Comparison of ENCODE assay signal across 24 cellular contexts in genomic region chr3:1727242-1727641, GRCh38.
"Had no signal": no experiment of that assay in that cellular context is flagged by ENCODE, and none has a peak within 500 bp of the region (broad histone marks: within the 10 kb centered on the region; RNA-seq: fewer than 3 reads in every experiment).

No MANE protein-coding gene starts in this region.

- H3K36me3 ChIP-seq: colonic mucosa, esophagus muscularis mucosa, gastroesophageal sphincter, heart right ventricle, left lung, lower lobe of right lung had no signal

- H3K27me3 ChIP-seq: colonic mucosa, esophagus muscularis mucosa, foreskin keratinocyte, gastroesophageal sphincter, heart right ventricle, left lung had no signal

- H3K4me1 ChIP-seq: colonic mucosa, esophagus muscularis mucosa, gastroesophageal sphincter, heart right ventricle, left lung, lower lobe of right lung had no signal

- H3K27ac ChIP-seq: colonic mucosa, esophagus muscularis mucosa, foreskin keratinocyte, gastroesophageal sphincter, heart right ventricle, left lung, lower lobe of right lung had no signal

- H3K36me3 Mint-ChIP-seq: naive B cell; naive thymus-derived CD8-positive, alpha-beta T cell had no signal

- H3K27ac Mint-ChIP-seq: dendritic cell treated with granulocyte-macrophage colony-stimulating factor and Interleukin-4, amounts not matched to agents 40 ng/mL and 50 ng/mL, for 4 days; effector memory CD8-positive, alpha-beta T cell; naive B cell; naive thymus-derived CD8-positive, alpha-beta T cell had no signal

- H3K4me3 ChIP-seq: colonic mucosa, esophagus muscularis mucosa, gastroesophageal sphincter, heart right ventricle, left lung, lower lobe of right lung had no signal

- FAIRE-seq: endothelial cell of umbilical vein, frontal cortex, islet of Langerhans, keratinocyte had no signal

- H3K9me3 ChIP-seq: colonic mucosa, esophagus muscularis mucosa, gastroesophageal sphincter, heart right ventricle, left lung, lower lobe of right lung had no signal

- H3K27me3 Mint-ChIP-seq: dendritic cell treated with granulocyte-macrophage colony-stimulating factor and Interleukin-4, amounts not matched to agents 40 ng/mL and 50 ng/mL, for 4 days; effector memory CD8-positive, alpha-beta T cell; naive B cell; naive thymus-derived CD8-positive, alpha-beta T cell had no signal

- ATAC-seq: effector memory CD8-positive, alpha-beta T cell; foreskin keratinocyte; gastroesophageal sphincter; heart right ventricle; left cardiac atrium; left lung; left ventricle myocardium superior; lower lobe of right lung; naive thymus-derived CD8-positive, alpha-beta T cell had no signal

- H3K4me1 Mint-ChIP-seq: naive B cell; naive thymus-derived CD8-positive, alpha-beta T cell had no signal

- H3K4me3 Mint-ChIP-seq: dendritic cell treated with granulocyte-macrophage colony-stimulating factor and Interleukin-4, amounts not matched to agents 40 ng/mL and 50 ng/mL, for 4 days; effector memory CD8-positive, alpha-beta T cell; naive B cell; naive thymus-derived CD8-positive, alpha-beta T cell had no signal

- DNase-seq: colonic mucosa; cortex of kidney; effector CD8-positive, alpha-beta T cell; effector memory CD8-positive, alpha-beta T cell; foreskin keratinocyte; glutamatergic neuron; head of caudate nucleus; heart right ventricle; hippocampal formation; left cardiac atrium; left lung; left ventricle myocardium superior; lower lobe of right lung; mesendoderm; midbrain; naive B cell; naive thymus-derived CD8-positive, alpha-beta T cell had no signal
